ENCODE assay signal across 8 cellular contexts in the genomic region with DNA sequence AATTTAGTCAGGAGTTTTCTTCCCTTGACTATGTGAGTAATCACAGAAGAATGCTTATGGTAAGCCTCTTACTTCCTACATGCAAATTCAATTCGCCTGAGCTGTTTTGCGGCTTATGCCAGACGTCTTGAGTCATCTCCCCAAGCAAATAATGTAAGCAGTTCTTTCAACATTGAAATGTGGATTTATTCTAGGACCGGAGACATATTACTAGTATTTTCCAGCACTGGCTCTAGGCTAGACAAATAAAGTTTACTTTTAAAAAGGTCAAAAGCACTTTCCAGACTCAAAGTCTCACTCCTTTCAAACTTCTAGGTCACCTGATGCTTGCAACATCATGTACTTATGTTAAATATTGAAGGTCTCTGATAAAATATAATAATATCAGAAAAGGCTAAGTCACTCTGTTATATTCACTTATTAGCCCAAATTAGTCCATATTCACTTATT. TPM values are rescaled to one million over a fixed set of nuclear protein-coding genes. Genes with fewer than 3 reads are reported as not detected.
DNase-seq lines count a peak whose midpoint lies in the region; ATAC-seq and TF ChIP-seq lines count a peak whose summit lies in the region.

No MANE protein-coding gene starts in this region.

- H3K27me3 Mint-ChIP-seq in activated naive CD8-positive, alpha-beta T cell treated with anti-CD3 and anti-CD28 coated beads for 36 hours, result no peaks in the 10 kb centered on the region
- H3K27me3 Mint-ChIP-seq in mesothelial cell of epicardium (ENCODE audit: low read depth), result peaks cover 3% of the 10 kb centered on the region

- peak overlapping the region; percentile 74 for H3K27ac Mint-ChIP-seq in activated naive CD8-positive, alpha-beta T cell treated with anti-CD3 and anti-CD28 coated beads for 36 hours
- H3K27ac Mint-ChIP-seq in mesothelial cell of epicardium, result no peak overlapping the region

- no peak for TF ChIP-seq CTCF in GM20000 (IDR thresholded peaks at IDR 0.05; ENCODE audit: extremely low read depth, missing control alignments)
- TF ChIP-seq CTCF in mesothelial cell of epicardium (IDR thresholded peaks at IDR 0.05; ENCODE audit: unreplicated experiment), result no peak

- peaks cover 18% of the 10 kb centered on the region for H3K4me1 Mint-ChIP-seq in activated naive CD8-positive, alpha-beta T cell treated with anti-CD3 and anti-CD28 coated beads for 36 hours
- H3K4me1 Mint-ChIP-seq in mesothelial cell of epicardium, result peaks cover 11% of the 10 kb centered on the region

- no peak overlapping the region for H3K4me3 Mint-ChIP-seq in activated naive CD8-positive, alpha-beta T cell treated with anti-CD3 and anti-CD28 coated beads for 36 hours
- no peak overlapping the region for H3K4me3 Mint-ChIP-seq in mesothelial cell of epicardium

- ATAC-seq in HG03521 (IDR thresholded peaks at IDR 0.05; ENCODE audit: unreplicated experiment), result peak; percentile 83

- H3K9me3 Mint-ChIP-seq in activated naive CD8-positive, alpha-beta T cell treated with anti-CD3 and anti-CD28 coated beads for 36 hours, result peaks cover 7% of the 10 kb centered on the region
- H3K9me3 Mint-ChIP-seq in mesothelial cell of epicardium, result peaks cover 9% of the 10 kb centered on the region

- H3K36me3 Mint-ChIP-seq in activated naive CD8-positive, alpha-beta T cell treated with anti-CD3 and anti-CD28 coated beads for 36 hours, result peaks cover 10% of the 10 kb centered on the region
- no peaks in the 10 kb centered on the region for H3K36me3 Mint-ChIP-seq in mesothelial cell of epicardium

- DNase-seq in Daoy (ENCODE audit: low read depth) (peak; percentile 96), GM20000 (ENCODE audit: low spot score) (peak; percentile 49), islet precursor cell (peak; percentile 76), AML-193 (lab: John Stamatoyannopoulos, UW) (no peak), mesothelial cell of epicardium (ENCODE audit: low spot score in 2 of 2, unreplicated experiment in 2 of 2) (no peak)
- no peak for DNase-seq in activated naive CD8-positive, alpha-beta T cell treated with anti-CD3 and anti-CD28 coated beads for 36 hours
- DNase-seq in central memory CD4-positive, alpha-beta T cell, result no peak

RNA-seq across cellular contexts. Expression of gene NOX3, which starts 38.1 kb away (rescaled TPM):
- total RNA-seq in Daoy (2014; rRNA removed; shearing (Covaris generic)), result not detected in 2 replicates
- total RNA-seq in activated naive CD8-positive, alpha-beta T cell treated with anti-CD3 and anti-CD28 coated beads for 36 hours, result not detected
- total RNA-seq in mesothelial cell of epicardium, result not detected in 3 replicates

Comparison
In these comparisons a context has a peak if more than half of its experiments do, and no peak if none do; other contexts are left out.
1. DNase-seq: peak in Daoy (single experiment), GM20000 (single experiment) and islet precursor cell (single experiment); none in activated naive CD8-positive, alpha-beta T cell treated with anti-CD3 and anti-CD28 coated beads for 36 hours (single experiment), AML-193 (0 of 2), central memory CD4-positive, alpha-beta T cell (single experiment) and mesothelial cell of epicardium (0 of 2).